ENCODE assay signal across 23 cellular contexts in the genomic region with DNA sequence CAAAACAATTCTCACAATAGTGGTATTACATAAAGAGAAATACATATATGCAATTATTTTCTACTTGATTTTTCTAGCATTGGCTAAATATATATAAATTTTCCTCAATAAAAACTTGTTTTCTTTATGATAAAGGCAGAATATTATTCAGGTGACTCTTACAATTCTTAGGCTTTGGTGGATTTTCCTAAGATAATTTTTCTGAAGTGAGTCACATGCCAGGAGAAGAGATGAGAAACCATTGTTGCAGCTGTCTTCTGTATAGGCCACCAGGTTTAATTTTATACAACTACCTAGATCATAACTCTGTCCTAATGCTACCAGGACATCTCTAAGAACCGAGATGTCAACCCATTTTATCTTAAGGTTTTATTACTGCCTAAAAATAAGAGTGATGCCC.
DNase-seq lines count a peak whose midpoint lies in the region; ATAC-seq and TF ChIP-seq lines count a peak whose summit lies in the region.
"Had no signal": no experiment of that assay in that cellular context is flagged by ENCODE, and none has a peak within 500 bp of the region (broad histone marks: within the 10 kb centered on the region; RNA-seq: fewer than 3 reads in every experiment).

No MANE protein-coding gene starts in this region.

- H3K27me3 ChIP-seq in GM23248 (replicated peaks; ENCODE audit: insufficient read depth) (no peaks in the 10 kb centered on the region), osteoblast (ENCODE audit: insufficient read depth, low read length) (no peaks in the 10 kb centered on the region)
- H3K27me3 ChIP-seq: esophagus muscularis mucosa, MG63, upper lobe of left lung had no signal

- no peaks in the 10 kb centered on the region for H3K9me3 ChIP-seq in GM23248 (ENCODE audit: low read depth)
- no peaks in the 10 kb centered on the region for H3K9me3 ChIP-seq in osteoblast (ENCODE audit: low read depth, low read length)
- H3K9me3 ChIP-seq: esophagus muscularis mucosa, MG63, upper lobe of left lung had no signal

- H3K9me2 ChIP-seq in GM23248 (ENCODE audit: insufficient read depth) = no peaks in the 10 kb centered on the region

- H3K4me3 ChIP-seq in GM23248 (0 out of 2 replicates have a peak overlapping the region, but pooled peaks have one; percentile 3), epithelial cell of esophagus (ENCODE audit: low read length) (no peak overlapping the region), osteoblast (ENCODE audit: insufficient read depth, low read length) (no peak overlapping the region)
- H3K4me3 ChIP-seq: esophagus muscularis mucosa, MG63, upper lobe of left lung had no signal

- no peak for ATAC-seq in HG02588 (IDR thresholded peaks at IDR 0.05; ENCODE audit: unreplicated experiment)
- ATAC-seq: HepG2, left ventricle myocardium superior had no signal

- peaks cover 8% of the 10 kb centered on the region for H3F3A ChIP-seq in GM23248 (ENCODE audit: insufficient read depth)

- H3K79me2 ChIP-seq in GM23248 (ENCODE audit: insufficient read depth) = no peaks in the 10 kb centered on the region
- H3K79me2 ChIP-seq in osteoblast (ENCODE audit: insufficient read depth, low read length) = no peaks in the 10 kb centered on the region

- H3K4me2 ChIP-seq in GM23248 (ENCODE audit: unreplicated experiment) = peak overlapping the region; percentile 60
- peak overlapping the region; percentile 54 for H3K4me2 ChIP-seq in osteoblast (ENCODE audit: insufficient read depth, low read length)

- peak; percentile 72 for DNase-seq in GM23248
- DNase-seq in RPMI7951 (ENCODE audit: low read depth) = peak; percentile 39
- DNase-seq in epithelial cell of esophagus (ENCODE audit: low read depth) = peak; percentile 59
- no peak for DNase-seq in osteoblast (ENCODE audit: insufficient read length, low spot score, missing footprints)
- DNase-seq in NOMO-1 treated with dmso at 0.1 percent for 144 hours (lab: John Stamatoyannopoulos, UW; ENCODE audit: unreplicated experiment) = no peak
- DNase-seq in caudate nucleus (lab: John Stamatoyannopoulos, UW) = no peak
- DNase-seq in AG08395 (ENCODE audit: low spot score) = no peak
- DNase-seq: activated B cell treated with CpG ODN at 0.5 μM for 24 hours; activated CD4-positive, alpha-beta T cell treated with anti-CD3 and anti-CD28 coated beads, Interleukin-2, amount 50 U/mL, for 48 hours; activated gamma-delta T cell treated with Interleukin-2 at 50 U/mL for 16 hours; amygdala; DMS79 treated with DMSO at 0.1 percent for 48 hours; head of caudate nucleus; left ventricle myocardium superior; MG63; NCI-H146; NCI-H2171; NCI-H774; OCI-M1; upper lobe of left lung had no signal

- TF ChIP-seq CTCF in epithelial cell of esophagus (IDR thresholded peaks at IDR 0.05; ENCODE audit: insufficient read depth, low read depth, low read length, missing control alignments) (no peak), osteoblast (IDR thresholded peaks at IDR 0.05; ENCODE audit: extremely low read depth, low read depth, low read length) (no peak)

- in situ Hi-C loops in GM23248 (cut with MboI) = no loop called here

- WGBS in GM23248 (ENCODE audit: low coverage in 1 of 2, low lambda C conversion rate in 2 of 2, missing lambda C conversion rate in 2 of 2), 2 experiments = 77 to 91% methylated on average over 1 of the region's 1 CpG

- H2AFZ ChIP-seq in GM23248 = no peak overlapping the region
- H2AFZ ChIP-seq in osteoblast (ENCODE audit: low read length) = no peak overlapping the region

- H3K27ac ChIP-seq in GM23248 (peak overlapping the region; percentile 30; the same call in 1 of the 2 replicates), osteoblast (ENCODE audit: low read depth, low read length) (peak overlapping the region; percentile 72), caudate nucleus (ENCODE audit: low read depth, low read length) (no peak overlapping the region)
- H3K27ac ChIP-seq: esophagus muscularis mucosa, upper lobe of left lung had no signal

- H3K36me3 ChIP-seq in GM23248 (ENCODE audit: low read depth) (no peaks in the 10 kb centered on the region), osteoblast (ENCODE audit: insufficient read depth, low read length) (no peaks in the 10 kb centered on the region)
- H3K36me3 ChIP-seq: esophagus muscularis mucosa, MG63, upper lobe of left lung had no signal

- H4K20me1 ChIP-seq in GM23248 (ENCODE audit: insufficient read depth) (no peaks in the 10 kb centered on the region), osteoblast (ENCODE audit: insufficient read depth, low read length) (no peaks in the 10 kb centered on the region)

- H3K4me1 ChIP-seq in GM23248 (ENCODE audit: insufficient read depth) = peaks cover 15% of the 10 kb centered on the region
- H3K4me1 ChIP-seq in osteoblast (ENCODE audit: insufficient read depth, low read length) = peaks cover 11% of the 10 kb centered on the region
- H3K4me1 ChIP-seq: esophagus muscularis mucosa, upper lobe of left lung had no signal

- no peak overlapping the region for H3K9ac ChIP-seq in GM23248

Comparison
In these comparisons a context has a peak if more than half of its experiments do, and no peak if none do; other contexts are left out.
1. DNase-seq: peak in GM23248 (single experiment), RPMI7951 (single experiment) and epithelial cell of esophagus (single experiment); none in osteoblast (single experiment), NOMO-1 treated with dmso at 0.1 percent for 144 hours (single experiment), caudate nucleus (0 of 61) and AG08395 (single experiment).